ENCODE assay signal across 1 cellular context in the genomic region with DNA sequence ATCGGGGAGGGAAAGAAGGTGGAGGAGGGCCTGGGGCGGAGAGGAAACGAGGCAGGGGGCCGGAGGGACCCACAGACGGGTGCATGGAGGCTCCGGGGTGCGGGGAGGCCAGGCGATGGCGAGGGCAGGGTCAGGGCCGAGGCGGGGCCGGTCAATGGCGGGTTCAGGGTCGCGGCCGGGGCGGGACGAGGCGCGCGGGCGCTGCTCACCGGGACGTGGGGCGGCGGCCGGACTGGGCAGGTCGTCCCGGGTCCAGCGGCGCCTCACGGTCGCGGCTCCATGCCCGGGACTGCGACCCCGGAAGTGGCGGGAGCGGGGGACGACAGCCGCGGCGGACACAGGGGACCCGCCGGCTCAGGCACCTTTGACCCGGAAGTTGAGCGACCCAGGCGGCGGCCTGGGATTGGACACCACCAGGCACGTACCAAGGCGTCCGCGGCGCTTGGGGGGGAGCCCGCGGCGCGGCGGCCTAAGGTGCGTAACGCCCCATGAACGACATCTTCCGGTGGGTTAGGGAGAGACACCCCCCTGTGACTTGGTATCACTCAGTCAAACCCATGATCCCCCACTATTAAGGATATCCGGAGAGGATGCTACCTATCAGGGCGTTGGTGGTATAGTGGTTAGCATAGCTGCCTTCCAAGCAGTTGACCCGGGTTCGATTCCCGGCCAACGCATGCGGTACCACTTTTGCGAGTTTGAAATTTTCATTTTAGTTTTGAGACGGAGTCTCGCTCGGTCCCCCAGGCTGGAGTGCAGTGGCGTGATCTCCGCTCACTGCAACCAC.
TF ChIP-seq lines count a peak whose summit lies in the region.

A gene (minus strand): TSS at position 378 of the 787 bp plus-strand sequence. CDS start 3,936 bp downstream, outside the sequence.

TF ChIP-seq in HepG2, 621 proteins besides CTCF, POLR2A, EP300 and RAD21 (continued from another document and continues in another):
- TF ChIP-seq CBX2 (IDR thresholded peaks at IDR 0.05; ENCODE audit: low read depth, low read length) (no peak), CBX2 (CRISPR knock-in tag; IDR thresholded peaks at IDR 0.05; ENCODE audit: low read depth) (no peak), RNF2 (conservative IDR thresholded peaks at IDR 0.05; ENCODE audit: low read depth) (0 out of 2 replicates have a peak, but pooled peaks have one; percentile 43), ZSCAN25 (CRISPR knock-in tag; IDR thresholded peaks at IDR 0.05) (no peak), GZF1 (CRISPR knock-in tag; IDR thresholded peaks at IDR 0.05) (0 out of 2 replicates have a peak, but pooled peaks have one; percentile 14), SMAD9 (CRISPR knock-in tag; IDR thresholded peaks at IDR 0.05) (0 out of 2 replicates have a peak, but pooled peaks have one; percentile 31), ZNF839 (CRISPR knock-in tag; IDR thresholded peaks at IDR 0.05; ENCODE audit: borderline replicate concordance) (peak; percentile 38; the same call in 1 of the 2 replicates), ZNF101 (CRISPR knock-in tag; IDR thresholded peaks at IDR 0.05; ENCODE audit: borderline replicate concordance, low read depth) (no peak), ZFY (CRISPR knock-in tag; IDR thresholded peaks at IDR 0.05) (peak; percentile 84), KDM5A (IDR thresholded peaks at IDR 0.05; ENCODE audit: borderline replicate concordance, low read length) (peak; percentile 94), FOXA1 (IDR thresholded peaks at IDR 0.05) (no peak), FOXA1 (CRISPR knock-in tag; IDR thresholded peaks at IDR 0.05) (no peak), ZNF615 (CRISPR knock-in tag; IDR thresholded peaks at IDR 0.05; ENCODE audit: borderline replicate concordance) (no peak; the same call in 1 of the 2 replicates), NBN (conservative IDR thresholded peaks at IDR 0.05) (no peak), ZNF747 (CRISPR knock-in tag; IDR thresholded peaks at IDR 0.05; ENCODE audit: borderline replicate concordance) (peak; percentile 67; the same call in 1 of the 2 replicates), RARG (CRISPR knock-in tag; IDR thresholded peaks at IDR 0.05; ENCODE audit: low read depth) (no peak), PRMT3 (CRISPR knock-in tag; IDR thresholded peaks at IDR 0.05; ENCODE audit: borderline replicate concordance, low read depth) (0 out of 2 replicates have a peak, but pooled peaks have one; percentile 67), YY1 (IDR thresholded peaks at IDR 0.05; ENCODE audit: insufficient read depth, insufficient replicate concordance, low read depth, low read length) (peak; percentile 84), ZNF792 (CRISPR knock-in tag; IDR thresholded peaks at IDR 0.05) (peak; percentile 75), DPF2 (CRISPR knock-in tag; IDR thresholded peaks at IDR 0.05; ENCODE audit: borderline replicate concordance, low read depth) (no peak), ZNF460 (CRISPR knock-in tag; IDR thresholded peaks at IDR 0.05; ENCODE audit: borderline replicate concordance) (no peak; the same call in 1 of the 2 replicates), ZC3H13 (CRISPR knock-in tag; IDR thresholded peaks at IDR 0.05) (no peak), FOXK2 (IDR thresholded peaks at IDR 0.05) (peak; percentile 98), KAT7 (CRISPR knock-in tag; IDR thresholded peaks at IDR 0.05; ENCODE audit: borderline replicate concordance) (peak; percentile 76; the same call in 1 of the 2 replicates), KDM5B (CRISPR knock-in tag; IDR thresholded peaks at IDR 0.05; ENCODE audit: borderline replicate concordance) (peak; percentile 64; the same call in 1 of the 2 replicates), ZNF274 (CRISPR knock-in tag; IDR thresholded peaks at IDR 0.05) (peak; percentile 65), ZNF75D (CRISPR knock-in tag; IDR thresholded peaks at IDR 0.05; ENCODE audit: borderline replicate concordance) (no peak), SALL2 (CRISPR knock-in tag; IDR thresholded peaks at IDR 0.05) (0 out of 2 replicates have a peak, but pooled peaks have one; percentile 80), ASH2L (IDR thresholded peaks at IDR 0.05; ENCODE audit: insufficient read length, low read depth, low read length) (peak; percentile 90), ZFAT (CRISPR knock-in tag; conservative IDR thresholded peaks at IDR 0.05) (no peak), ZNF484 (CRISPR knock-in tag; IDR thresholded peaks at IDR 0.05; ENCODE audit: borderline replicate concordance, low read depth) (no peak), ZNF350 (CRISPR knock-in tag; IDR thresholded peaks at IDR 0.05; ENCODE audit: borderline replicate concordance, low read depth) (peak; percentile 92), ZSCAN29 (CRISPR knock-in tag; conservative IDR thresholded peaks at IDR 0.05) (0 out of 2 replicates have a peak, but pooled peaks have one; percentile 41), GATAD2A (CRISPR knock-in tag; IDR thresholded peaks at IDR 0.05) (peak; percentile 86), FOXJ3 (CRISPR knock-in tag; IDR thresholded peaks at IDR 0.05; ENCODE audit: borderline replicate concordance) (no peak), HNRNPL (IDR thresholded peaks at IDR 0.05; ENCODE audit: low read depth, low read length) (no peak), ZNF430 (CRISPR knock-in tag; IDR thresholded peaks at IDR 0.05) (peak; percentile 47; the same call in 1 of the 2 replicates), ZNF660 (CRISPR knock-in tag; IDR thresholded peaks at IDR 0.05; ENCODE audit: borderline replicate concordance, low read depth) (no peak), ISX (CRISPR knock-in tag; conservative IDR thresholded peaks at IDR 0.05) (no peak)
- TF ChIP-seq, protein P1, sequence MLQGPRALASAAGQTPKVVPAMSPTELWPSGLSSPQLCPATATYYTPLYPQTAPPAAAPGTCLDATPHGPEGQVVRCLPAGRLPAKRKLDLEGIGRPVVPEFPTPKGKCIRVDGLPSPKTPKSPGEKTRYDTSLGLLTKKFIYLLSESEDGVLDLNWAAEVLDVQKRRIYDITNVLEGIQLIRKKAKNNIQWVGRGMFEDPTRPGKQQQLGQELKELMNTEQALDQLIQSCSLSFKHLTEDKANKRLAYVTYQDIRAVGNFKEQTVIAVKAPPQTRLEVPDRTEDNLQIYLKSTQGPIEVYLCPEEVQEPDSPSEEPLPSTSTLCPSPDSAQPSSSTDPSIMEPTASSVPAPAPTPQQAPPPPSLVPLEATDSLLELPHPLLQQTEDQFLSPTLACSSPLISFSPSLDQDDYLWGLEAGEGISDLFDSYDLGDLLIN (CRISPR knock-in tag; IDR thresholded peaks at IDR 0.05; ENCODE audit: borderline replicate concordance): no peak
- TF ChIP-seq, protein P2, sequence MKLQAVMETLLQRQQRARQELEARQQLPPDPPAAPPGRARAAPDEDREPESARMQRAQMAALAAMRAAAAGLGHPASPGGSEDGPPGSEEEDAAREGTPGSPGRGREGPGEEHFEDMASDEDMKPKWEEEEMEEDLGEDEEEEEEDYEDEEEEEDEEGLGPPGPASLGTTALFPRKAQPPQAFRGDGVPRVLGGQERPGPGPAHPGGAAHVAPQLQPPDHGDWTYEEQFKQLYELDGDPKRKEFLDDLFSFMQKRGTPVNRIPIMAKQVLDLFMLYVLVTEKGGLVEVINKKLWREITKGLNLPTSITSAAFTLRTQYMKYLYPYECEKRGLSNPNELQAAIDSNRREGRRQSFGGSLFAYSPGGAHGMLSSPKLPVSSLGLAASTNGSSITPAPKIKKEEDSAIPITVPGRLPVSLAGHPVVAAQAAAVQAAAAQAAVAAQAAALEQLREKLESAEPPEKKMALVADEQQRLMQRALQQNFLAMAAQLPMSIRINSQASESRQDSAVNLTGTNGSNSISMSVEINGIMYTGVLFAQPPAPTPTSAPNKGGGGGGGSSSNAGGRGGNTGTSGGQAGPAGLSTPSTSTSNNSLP (IDR thresholded peaks at IDR 0.05; ENCODE audit: low read depth, low read length): peak; percentile 60; the same call in 1 of the 2 replicates
- TF ChIP-seq, protein P3, sequence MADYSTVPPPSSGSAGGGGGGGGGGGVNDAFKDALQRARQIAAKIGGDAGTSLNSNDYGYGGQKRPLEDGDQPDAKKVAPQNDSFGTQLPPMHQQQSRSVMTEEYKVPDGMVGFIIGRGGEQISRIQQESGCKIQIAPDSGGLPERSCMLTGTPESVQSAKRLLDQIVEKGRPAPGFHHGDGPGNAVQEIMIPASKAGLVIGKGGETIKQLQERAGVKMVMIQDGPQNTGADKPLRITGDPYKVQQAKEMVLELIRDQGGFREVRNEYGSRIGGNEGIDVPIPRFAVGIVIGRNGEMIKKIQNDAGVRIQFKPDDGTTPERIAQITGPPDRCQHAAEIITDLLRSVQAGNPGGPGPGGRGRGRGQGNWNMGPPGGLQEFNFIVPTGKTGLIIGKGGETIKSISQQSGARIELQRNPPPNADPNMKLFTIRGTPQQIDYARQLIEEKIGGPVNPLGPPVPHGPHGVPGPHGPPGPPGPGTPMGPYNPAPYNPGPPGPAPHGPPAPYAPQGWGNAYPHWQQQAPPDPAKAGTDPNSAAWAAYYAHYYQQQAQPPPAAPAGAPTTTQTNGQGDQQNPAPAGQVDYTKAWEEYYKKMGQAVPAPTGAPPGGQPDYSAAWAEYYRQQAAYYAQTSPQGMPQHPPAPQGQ (CRISPR knock-in tag; IDR thresholded peaks at IDR 0.05; ENCODE audit: borderline replicate concordance): no peak
- TF ChIP-seq, protein P4, sequence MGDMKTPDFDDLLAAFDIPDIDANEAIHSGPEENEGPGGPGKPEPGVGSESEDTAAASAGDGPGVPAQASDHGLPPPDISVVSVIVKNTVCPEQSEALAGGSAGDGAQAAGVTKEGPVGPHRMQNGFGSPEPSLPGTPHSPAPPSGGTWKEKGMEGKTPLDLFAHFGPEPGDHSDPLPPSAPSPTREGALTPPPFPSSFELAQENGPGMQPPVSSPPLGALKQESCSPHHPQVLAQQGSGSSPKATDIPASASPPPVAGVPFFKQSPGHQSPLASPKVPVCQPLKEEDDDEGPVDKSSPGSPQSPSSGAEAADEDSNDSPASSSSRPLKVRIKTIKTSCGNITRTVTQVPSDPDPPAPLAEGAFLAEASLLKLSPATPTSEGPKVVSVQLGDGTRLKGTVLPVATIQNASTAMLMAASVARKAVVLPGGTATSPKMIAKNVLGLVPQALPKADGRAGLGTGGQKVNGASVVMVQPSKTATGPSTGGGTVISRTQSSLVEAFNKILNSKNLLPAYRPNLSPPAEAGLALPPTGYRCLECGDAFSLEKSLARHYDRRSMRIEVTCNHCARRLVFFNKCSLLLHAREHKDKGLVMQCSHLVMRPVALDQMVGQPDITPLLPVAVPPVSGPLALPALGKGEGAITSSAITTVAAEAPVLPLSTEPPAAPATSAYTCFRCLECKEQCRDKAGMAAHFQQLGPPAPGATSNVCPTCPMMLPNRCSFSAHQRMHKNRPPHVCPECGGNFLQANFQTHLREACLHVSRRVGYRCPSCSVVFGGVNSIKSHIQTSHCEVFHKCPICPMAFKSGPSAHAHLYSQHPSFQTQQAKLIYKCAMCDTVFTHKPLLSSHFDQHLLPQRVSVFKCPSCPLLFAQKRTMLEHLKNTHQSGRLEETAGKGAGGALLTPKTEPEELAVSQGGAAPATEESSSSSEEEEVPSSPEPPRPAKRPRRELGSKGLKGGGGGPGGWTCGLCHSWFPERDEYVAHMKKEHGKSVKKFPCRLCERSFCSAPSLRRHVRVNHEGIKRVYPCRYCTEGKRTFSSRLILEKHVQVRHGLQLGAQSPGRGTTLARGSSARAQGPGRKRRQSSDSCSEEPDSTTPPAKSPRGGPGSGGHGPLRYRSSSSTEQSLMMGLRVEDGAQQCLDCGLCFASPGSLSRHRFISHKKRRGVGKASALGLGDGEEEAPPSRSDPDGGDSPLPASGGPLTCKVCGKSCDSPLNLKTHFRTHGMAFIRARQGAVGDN (CRISPR knock-in tag; IDR thresholded peaks at IDR 0.05): peak; percentile 85
- TF ChIP-seq, protein P5, sequence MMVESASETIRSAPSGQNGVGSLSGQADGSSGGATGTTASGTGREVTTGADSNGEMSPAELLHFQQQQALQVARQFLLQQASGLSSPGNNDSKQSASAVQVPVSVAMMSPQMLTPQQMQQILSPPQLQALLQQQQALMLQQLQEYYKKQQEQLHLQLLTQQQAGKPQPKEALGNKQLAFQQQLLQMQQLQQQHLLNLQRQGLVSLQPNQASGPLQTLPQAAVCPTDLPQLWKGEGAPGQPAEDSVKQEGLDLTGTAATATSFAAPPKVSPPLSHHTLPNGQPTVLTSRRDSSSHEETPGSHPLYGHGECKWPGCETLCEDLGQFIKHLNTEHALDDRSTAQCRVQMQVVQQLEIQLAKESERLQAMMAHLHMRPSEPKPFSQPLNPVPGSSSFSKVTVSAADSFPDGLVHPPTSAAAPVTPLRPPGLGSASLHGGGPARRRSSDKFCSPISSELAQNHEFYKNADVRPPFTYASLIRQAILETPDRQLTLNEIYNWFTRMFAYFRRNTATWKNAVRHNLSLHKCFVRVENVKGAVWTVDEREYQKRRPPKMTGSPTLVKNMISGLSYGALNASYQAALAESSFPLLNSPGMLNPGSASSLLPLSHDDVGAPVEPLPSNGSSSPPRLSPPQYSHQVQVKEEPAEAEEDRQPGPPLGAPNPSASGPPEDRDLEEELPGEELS (CRISPR knock-in tag; IDR thresholded peaks at IDR 0.05): peak; percentile 55
- TF ChIP-seq, protein P6, sequence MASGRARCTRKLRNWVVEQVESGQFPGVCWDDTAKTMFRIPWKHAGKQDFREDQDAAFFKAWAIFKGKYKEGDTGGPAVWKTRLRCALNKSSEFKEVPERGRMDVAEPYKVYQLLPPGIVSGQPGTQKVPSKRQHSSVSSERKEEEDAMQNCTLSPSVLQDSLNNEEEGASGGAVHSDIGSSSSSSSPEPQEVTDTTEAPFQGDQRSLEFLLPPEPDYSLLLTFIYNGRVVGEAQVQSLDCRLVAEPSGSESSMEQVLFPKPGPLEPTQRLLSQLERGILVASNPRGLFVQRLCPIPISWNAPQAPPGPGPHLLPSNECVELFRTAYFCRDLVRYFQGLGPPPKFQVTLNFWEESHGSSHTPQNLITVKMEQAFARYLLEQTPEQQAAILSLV (CRISPR knock-in tag; IDR thresholded peaks at IDR 0.05; ENCODE audit: borderline replicate concordance): no peak; the same call in 1 of the 2 replicates
- TF ChIP-seq, protein P7, sequence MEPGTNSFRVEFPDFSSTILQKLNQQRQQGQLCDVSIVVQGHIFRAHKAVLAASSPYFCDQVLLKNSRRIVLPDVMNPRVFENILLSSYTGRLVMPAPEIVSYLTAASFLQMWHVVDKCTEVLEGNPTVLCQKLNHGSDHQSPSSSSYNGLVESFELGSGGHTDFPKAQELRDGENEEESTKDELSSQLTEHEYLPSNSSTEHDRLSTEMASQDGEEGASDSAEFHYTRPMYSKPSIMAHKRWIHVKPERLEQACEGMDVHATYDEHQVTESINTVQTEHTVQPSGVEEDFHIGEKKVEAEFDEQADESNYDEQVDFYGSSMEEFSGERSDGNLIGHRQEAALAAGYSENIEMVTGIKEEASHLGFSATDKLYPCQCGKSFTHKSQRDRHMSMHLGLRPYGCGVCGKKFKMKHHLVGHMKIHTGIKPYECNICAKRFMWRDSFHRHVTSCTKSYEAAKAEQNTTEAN (CRISPR knock-in tag; conservative IDR thresholded peaks at IDR 0.05): no peak
- TF ChIP-seq, protein P8, sequence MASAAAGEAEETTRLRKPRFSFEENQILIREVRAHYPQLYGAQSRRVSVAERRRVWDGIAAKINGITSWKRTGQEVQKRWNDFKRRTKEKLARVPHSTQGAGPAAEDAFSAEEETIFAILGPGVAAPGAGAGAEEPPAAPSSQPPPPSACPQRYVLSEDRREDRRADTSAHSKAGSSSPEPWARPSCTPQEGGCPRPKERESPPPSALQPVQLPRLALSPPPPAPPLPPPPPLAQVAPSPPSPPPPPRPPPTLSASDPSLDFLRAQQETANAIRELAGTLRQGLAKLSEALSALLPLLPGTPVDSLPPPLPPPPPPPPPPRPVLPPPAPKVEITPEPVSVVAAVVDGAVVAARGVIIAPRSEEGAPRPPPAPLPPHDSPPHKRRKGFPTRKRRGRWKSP (CRISPR knock-in tag; IDR thresholded peaks at IDR 0.05): no peak
